In the genomic region with DNA sequence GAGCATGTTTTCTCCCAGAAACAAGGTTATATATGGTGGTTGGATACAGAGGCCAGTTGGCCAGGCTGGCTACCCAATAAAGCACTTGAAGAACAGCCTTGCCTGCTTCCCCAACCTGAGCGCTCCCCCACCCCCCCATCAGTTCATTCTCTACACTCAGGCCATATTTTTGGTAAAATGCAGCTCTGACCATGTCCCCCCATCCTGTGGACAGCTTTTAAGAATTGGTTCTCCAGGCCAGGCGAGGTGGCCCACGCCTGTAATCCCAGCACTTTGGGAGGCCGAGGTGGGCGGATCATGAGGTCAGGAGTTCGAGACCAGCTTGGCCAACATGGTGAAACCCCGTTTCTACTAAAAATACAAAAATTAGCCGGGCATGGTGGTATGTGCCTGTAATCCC, we compare ENCODE assay signal across 13 cellular contexts. TPM values are rescaled to one million over a fixed set of nuclear protein-coding genes. Genes with fewer than 3 reads are reported as not detected.
DNase-seq lines count a peak whose midpoint lies in the region; ATAC-seq, FAIRE-seq and TF ChIP-seq lines count a peak whose summit lies in the region.
"Not testable (repeated sequence)": the region's sequence is repeated elsewhere in the genome, so short reads cannot be mapped to it uniquely, and the experiment has no call there.
"Had no signal": no experiment of that assay in that cellular context is flagged by ENCODE, and none has a peak within 500 bp of the region (broad histone marks: within the 10 kb centered on the region; RNA-seq: fewer than 3 reads in every experiment).

No MANE protein-coding gene starts in this region.

- peak; percentile 11 for DNase-seq in Right ventricle myocardium inferior (ENCODE audit: missing footprints)
- DNase-seq in HepG2 (ENCODE audit: low spot score); tibial nerve (ENCODE audit: low spot score in 2 of 2): not testable (repeated sequence)

- H3K4me3 ChIP-seq in ACC112 (ENCODE audit: low read depth, low read length); HepG2 (replicated peaks in 1 of 3; ENCODE audit: insufficient read depth in 1 of 3, low read depth in 2 of 3, low read length in 3 of 3); neutrophil (ENCODE audit: low read depth in 1 of 2, low read length in 1 of 2); skeletal muscle tissue (ENCODE audit: low read length in 3 of 3); tibial nerve: not testable (repeated sequence)

- not testable (repeated sequence) for TF ChIP-seq EP300 in HepG2 (IDR thresholded peaks at IDR 0.05; ENCODE audit: low read depth in 2 of 2, low read length in 2 of 2); HepG2 (CRISPR knock-in tag; IDR thresholded peaks at IDR 0.05; ENCODE audit: borderline replicate concordance); tibial nerve (IDR thresholded peaks at IDR 0.05)

- not testable (repeated sequence) for H3K36me3 Mint-ChIP-seq in activated naive CD8-positive, alpha-beta T cell; dendritic cell treated with granulocyte-macrophage colony-stimulating factor and Interleukin-4, amounts not matched to agents 40 ng/mL and 50 ng/mL, for 4 days (ENCODE audit: low read depth)

- H3K4me1 Mint-ChIP-seq in activated naive CD8-positive, alpha-beta T cell (ENCODE audit: low read depth), result peaks cover 29% of the 10 kb centered on the region
- H3K4me1 Mint-ChIP-seq in dendritic cell treated with granulocyte-macrophage colony-stimulating factor and Interleukin-4, amounts not matched to agents 40 ng/mL and 50 ng/mL, for 4 days (ENCODE audit: low read depth), result peaks cover 73% of the 10 kb centered on the region

- peaks cover 16% of the 10 kb centered on the region; the same call in 1 of the 2 replicates for H3K36me3 ChIP-seq in ACC112 (ENCODE audit: insufficient read depth, low read length)
- H3K36me3 ChIP-seq in HepG2 (replicated peaks in 1 of 2; ENCODE audit: control insufficient read depth in 1 of 2, insufficient read depth in 2 of 2, low read length in 2 of 2), result peaks cover 11 to 22% of the 10 kb centered on the region in 2 experiments
- peaks cover 86% of the 10 kb centered on the region for H3K36me3 ChIP-seq in neutrophil
- peaks cover 36 to 48% (median 44%) of the 10 kb centered on the region in 3 donors for H3K36me3 ChIP-seq in skeletal muscle tissue (ENCODE audit: control insufficient read depth in 3 of 3, insufficient read depth in 3 of 3, low read length in 3 of 3)
- peaks cover 0 to 36% (median 12%) of the 10 kb centered on the region in 3 donors for H3K36me3 ChIP-seq in tibial nerve

- not testable (repeated sequence) for H3K27me3 Mint-ChIP-seq in activated naive CD8-positive, alpha-beta T cell; dendritic cell treated with granulocyte-macrophage colony-stimulating factor and Interleukin-4, amounts not matched to agents 40 ng/mL and 50 ng/mL, for 4 days

- not testable (repeated sequence) for H3K4me2 ChIP-seq in HepG2 (ENCODE audit: low read depth, low read length)

- not testable (repeated sequence) for H4K20me1 ChIP-seq in HepG2 (ENCODE audit: insufficient read depth, low read length)

- peak overlapping the region; percentile 84 for H3K27ac ChIP-seq in ACC112 (ENCODE audit: low read depth, low read length)
- peak overlapping the region; percentile 82 for H3K27ac ChIP-seq in HepG2 (ENCODE audit: extremely low read length, insufficient read depth, low read length)
- H3K27ac ChIP-seq in neutrophil, result peak overlapping the region; percentile 51
- peak overlapping the region; percentile 83 for H3K27ac ChIP-seq in skeletal muscle tissue (ENCODE audit: low read depth, low read length)
- H3K27ac ChIP-seq in tibial nerve, result peak overlapping the region; percentile 46 to 92 (median 82)

- POLR2A ChIA-PET in HepG2 (lab: Yijun Ruan, JAX), result interaction anchor here (1.3 to 3.3 kb wide), 5 partner anchors 8 to 129 kb away, joined by 5 to 15 read pairs (median 8); a partner anchor contains a TSS

- not testable (repeated sequence) for H3K9me3 Mint-ChIP-seq in activated naive CD8-positive, alpha-beta T cell (ENCODE audit: low read depth); dendritic cell treated with granulocyte-macrophage colony-stimulating factor and Interleukin-4, amounts not matched to agents 40 ng/mL and 50 ng/mL, for 4 days

- not testable (repeated sequence) for H3K27me3 ChIP-seq in ACC112 (ENCODE audit: insufficient read depth, low read length); HepG2 (ENCODE audit: control insufficient read depth in 1 of 2, insufficient read depth in 2 of 2, low read length in 2 of 2); neutrophil; skeletal muscle tissue (ENCODE audit: control insufficient read depth in 3 of 3, insufficient read depth in 3 of 3, low read length in 3 of 3); tibial nerve

- FAIRE-seq in HepG2 (lab: Jason Lieb, UNC), result not testable (repeated sequence)

- not testable (repeated sequence) for H3K9ac ChIP-seq in HepG2 (ENCODE audit: insufficient read depth, low read depth, low read length); skeletal muscle tissue (ENCODE audit: low read depth in 1 of 3, low read length in 3 of 3)

- in situ Hi-C loops in HepG2 (cut with HindIII; ENCODE audit: extremely low pct_ligation_motif_present, low pct_unique_long_range_greater_than_20kb), result loop anchor here (25.0 kb wide), 1 partner anchor 520 kb away; a partner anchor contains a TSS

- not testable (repeated sequence) for TF ChIP-seq RAD21 in HepG2 (CRISPR knock-in tag; IDR thresholded peaks at IDR 0.05)

- intact Hi-C loops in dendritic cell treated with granulocyte-macrophage colony-stimulating factor and Interleukin-4, amounts not matched to agents 40 ng/mL and 50 ng/mL, for 4 days (cut with micrococcal nuclease); HepG2 (cut with micrococcal nuclease; ENCODE audit: unreplicated experiment): not testable (repeated sequence)
- intact Hi-C loops in Right ventricle myocardium inferior (cut with DNase I), result loop anchor here (10.0 kb wide), 1 partner anchor 512 kb away; a partner anchor contains a TSS

- H3K4me3 Mint-ChIP-seq in activated naive CD8-positive, alpha-beta T cell; dendritic cell treated with granulocyte-macrophage colony-stimulating factor and Interleukin-4, amounts not matched to agents 40 ng/mL and 50 ng/mL, for 4 days: not testable (repeated sequence)

- H3K4me1 ChIP-seq in ACC112 (ENCODE audit: control insufficient read depth, insufficient read depth, low read length, unreplicated experiment) (peaks cover 48% of the 10 kb centered on the region), HepG2 (ENCODE audit: insufficient read depth, low read length) (peaks cover 66% of the 10 kb centered on the region), neutrophil (ENCODE audit: control insufficient read depth in 1 of 2, insufficient read depth in 1 of 2, low read depth in 1 of 2, low read length in 1 of 2) (peaks cover 15 to 25% of the 10 kb centered on the region in 2 experiments), skeletal muscle tissue (ENCODE audit: control insufficient read depth in 3 of 3, insufficient read depth in 3 of 3, low read length in 3 of 3) (peaks cover 49 to 67% (median 60%) of the 10 kb centered on the region in 3 donors), tibial nerve (peaks cover 4 to 81% (median 34%) of the 10 kb centered on the region in 4 donors)

- not testable (repeated sequence) for BruUV-seq in HepG2 (replicated peaks; lab: Mats Ljungman, UMichigan)

- peak overlapping the region; percentile 41 for H3K27ac Mint-ChIP-seq in activated naive CD8-positive, alpha-beta T cell
- H3K27ac Mint-ChIP-seq in dendritic cell treated with granulocyte-macrophage colony-stimulating factor and Interleukin-4, amounts not matched to agents 40 ng/mL and 50 ng/mL, for 4 days, result peak overlapping the region; percentile 44

- not testable (repeated sequence) for TF ChIP-seq POLR2A in HepG2 (IDR thresholded peaks at IDR 0.05; ENCODE audit: insufficient read depth in 1 of 2, low read depth in 2 of 2, low read length in 2 of 2); tibial nerve (IDR thresholded peaks at IDR 0.05)

- H3K79me2 ChIP-seq in ACC112 (ENCODE audit: control insufficient read depth, insufficient read depth, low read length, unreplicated experiment); HepG2 (ENCODE audit: insufficient read depth, low read length): not testable (repeated sequence)

- not testable (repeated sequence) for TF ChIP-seq CTCF in HepG2 (CRISPR knock-in tag; IDR thresholded peaks at IDR 0.05); neutrophil (IDR thresholded peaks at IDR 0.05); tibial nerve (IDR thresholded peaks at IDR 0.05)

- not testable (repeated sequence) for H3K9me3 ChIP-seq in HepG2 (ENCODE audit: low read length); neutrophil; skeletal muscle tissue (ENCODE audit: control insufficient read depth in 3 of 3, low read length in 3 of 3); tibial nerve

- WGBS in HepG2 (ENCODE audit: low lambda C conversion rate), result 95% methylated on average over 8 of the region's 8 CpGs
- WGBS in tibial nerve, 2 donors, result 87 to 94% methylated on average over 8 of the region's 8 CpGs

- CTCF ChIA-PET in HepG2 (lab: Yijun Ruan, JAX; ENCODE audit: low intra/inter-chr PET ratio, low total read pairs), result not testable (repeated sequence)

- H2AFZ ChIP-seq in ACC112 (ENCODE audit: low read length, unreplicated experiment); HepG2 (ENCODE audit: low read length): not testable (repeated sequence)

- not testable (repeated sequence) for ATAC-seq in Right ventricle myocardium inferior, HepG2

RNA-seq across cellular contexts. Expression of a gene that starts 11.3 kb away (rescaled TPM):
- total RNA-seq in Right ventricle myocardium inferior (75.9 TPM), HepG2 (2016; rRNA removed; fragmentation: Illumina TruSeq; extraction: Trizol) (13.1 and 13.7 TPM in 2 replicates), skeletal muscle tissue (17.7 TPM), tibial nerve (10 to 100 TPM; 57.5 to 96.9 (median 72.7) TPM)
- 4.5 and 5.0 TPM in 2 replicates for total RNA-seq in HepG2 (2016; cell fraction: cytosol; rRNA removed; fragmentation: Illumina TruSeq; extraction: Trizol; ENCODE audit: low read depth)
- 13.1 and 14.8 TPM in 2 replicates for total RNA-seq in HepG2 (2016; cell fraction: insoluble cytoplasmic fraction; rRNA removed; fragmentation: Illumina TruSeq; extraction: Trizol)
- total RNA-seq in HepG2 (2016; cell fraction: membrane; rRNA removed; fragmentation: Illumina TruSeq; extraction: Trizol), result 14.4 and 16.8 TPM in 2 replicates
- 17.7 and 17.8 TPM in 2 replicates for total RNA-seq in HepG2 (2016; cell fraction: nucleus; rRNA removed; fragmentation: Illumina TruSeq; extraction: Trizol)
- polyA plus RNA-seq in HepG2 (2011; rRNA removed), result 9.9 and 10.5 TPM in 2 replicates
- 5.3 and 6.8 TPM in 2 replicates for polyA plus RNA-seq in HepG2 (2011; cell fraction: cytosol; rRNA removed)
- 39.4 and 48.1 TPM in 2 replicates for polyA plus RNA-seq in HepG2 (2011; cell fraction: nucleus; rRNA removed)
- 28.9 and 45.1 TPM in 2 replicates for polyA plus RNA-seq in HepG2 (2012)
- polyA plus RNA-seq in HepG2 (2016; cell fraction: cytosol; fragmentation: Illumina TruSeq; extraction: Trizol; ENCODE audit: low read depth), result 21.1 and 21.6 TPM in 2 replicates
- 42.5 and 68.7 TPM in 2 replicates for polyA plus RNA-seq in HepG2 (2016; cell fraction: insoluble cytoplasmic fraction; fragmentation: Illumina TruSeq; extraction: Trizol; ENCODE audit: low read depth)
- polyA plus RNA-seq in HepG2 (2016; cell fraction: membrane; fragmentation: Illumina TruSeq; extraction: Trizol; ENCODE audit: low read depth), result 38.4 and 41.1 TPM in 2 replicates
- 65.4 and 70.0 TPM in 2 replicates for polyA plus RNA-seq in HepG2 (2016; cell fraction: nucleus; fragmentation: Illumina TruSeq; extraction: Trizol; ENCODE audit: insufficient read depth, low read depth)
- polyA minus RNA-seq in HepG2 (2011; rRNA and poly(A)+ RNA removed; ENCODE audit: low replicate concordance), result 21.6 and 35.6 TPM in 2 replicates
- 17.9 and 21.7 TPM in 2 replicates for polyA minus RNA-seq in HepG2 (2011; cell fraction: cytosol; rRNA and poly(A)+ RNA removed)
- polyA minus RNA-seq in HepG2 (2011; cell fraction: nucleus; rRNA and poly(A)+ RNA removed), result 22.5 and 32.2 TPM in 2 replicates

RNA-seq across cellular contexts. Expression of a gene that starts 16.2 kb away (rescaled TPM):
- total RNA-seq in Right ventricle myocardium inferior (not detected), HepG2 (2016; rRNA removed; fragmentation: Illumina TruSeq; extraction: Trizol) (7.7 and 17.1 TPM in 2 replicates), skeletal muscle tissue (0.52 TPM), tibial nerve (1 to 10 TPM in 1 of 4 donors, under 1 TPM in 1, not detected in 2; 0.87 to 3.6 TPM)
- 2.7 and 3.2 TPM in 2 replicates for total RNA-seq in HepG2 (2016; cell fraction: cytosol; rRNA removed; fragmentation: Illumina TruSeq; extraction: Trizol; ENCODE audit: low read depth)
- total RNA-seq in HepG2 (2016; cell fraction: insoluble cytoplasmic fraction; rRNA removed; fragmentation: Illumina TruSeq; extraction: Trizol), result 7.0 and 14.9 TPM in 2 replicates
- 5.7 and 6.3 TPM in 2 replicates for total RNA-seq in HepG2 (2016; cell fraction: membrane; rRNA removed; fragmentation: Illumina TruSeq; extraction: Trizol)
- 14.0 and 17.5 TPM in 2 replicates for total RNA-seq in HepG2 (2016; cell fraction: nucleus; rRNA removed; fragmentation: Illumina TruSeq; extraction: Trizol)
- 4.6 and 8.1 TPM in 2 replicates for polyA plus RNA-seq in HepG2 (2011; rRNA removed)
- polyA plus RNA-seq in HepG2 (2011; cell fraction: cytosol; rRNA removed), result 4.3 and 5.5 TPM in 2 replicates
- 9.8 and 14.1 TPM in 2 replicates for polyA plus RNA-seq in HepG2 (2011; cell fraction: nucleus; rRNA removed)
- 4.8 and 5.8 TPM in 2 replicates for polyA plus RNA-seq in HepG2 (2012)
- polyA plus RNA-seq in HepG2 (2016; cell fraction: cytosol; fragmentation: Illumina TruSeq; extraction: Trizol; ENCODE audit: low read depth), result 1.9 and 2.5 TPM in 2 replicates
- 4.8 and 8.3 TPM in 2 replicates for polyA plus RNA-seq in HepG2 (2016; cell fraction: insoluble cytoplasmic fraction; fragmentation: Illumina TruSeq; extraction: Trizol; ENCODE audit: low read depth)
- 2.9 and 3.6 TPM in 2 replicates for polyA plus RNA-seq in HepG2 (2016; cell fraction: membrane; fragmentation: Illumina TruSeq; extraction: Trizol; ENCODE audit: low read depth)
- polyA plus RNA-seq in HepG2 (2016; cell fraction: nucleus; fragmentation: Illumina TruSeq; extraction: Trizol; ENCODE audit: insufficient read depth, low read depth), result 17.9 and 25.7 TPM in 2 replicates
- 0.07 and 13.9 TPM in 2 replicates for polyA minus RNA-seq in HepG2 (2011; rRNA and poly(A)+ RNA removed; ENCODE audit: low replicate concordance)
- 4.2 and 4.4 TPM in 2 replicates for polyA minus RNA-seq in HepG2 (2011; cell fraction: cytosol; rRNA and poly(A)+ RNA removed)
- polyA minus RNA-seq in HepG2 (2011; cell fraction: nucleus; rRNA and poly(A)+ RNA removed), result 8.0 and 8.8 TPM in 2 replicates

RNA-seq across cellular contexts. Expression of a gene that starts 29.9 kb away (rescaled TPM):
- 0.73 TPM for total RNA-seq in Right ventricle myocardium inferior
- total RNA-seq in HepG2 (2016; rRNA removed; fragmentation: Illumina TruSeq; extraction: Trizol), result 0.07 TPM in 1 of 2 replicates, not detected in the other
- not detected in 2 replicates for total RNA-seq in HepG2 (2016; cell fraction: cytosol; rRNA removed; fragmentation: Illumina TruSeq; extraction: Trizol; ENCODE audit: low read depth)
- total RNA-seq in HepG2 (2016; cell fraction: insoluble cytoplasmic fraction; rRNA removed; fragmentation: Illumina TruSeq; extraction: Trizol), result 0.15 TPM in 1 of 2 replicates, not detected in the other
- total RNA-seq in HepG2 (2016; cell fraction: membrane; rRNA removed; fragmentation: Illumina TruSeq; extraction: Trizol), result not detected in 2 replicates
- not detected in 2 replicates for total RNA-seq in HepG2 (2016; cell fraction: nucleus; rRNA removed; fragmentation: Illumina TruSeq; extraction: Trizol)
- polyA plus RNA-seq in HepG2 (2011; rRNA removed), result not detected in 2 replicates
- polyA plus RNA-seq in HepG2 (2011; cell fraction: cytosol; rRNA removed), result not detected in 2 replicates
- polyA plus RNA-seq in HepG2 (2011; cell fraction: nucleus; rRNA removed), result not detected in 2 replicates
- polyA plus RNA-seq in HepG2 (2012), result not detected in 2 replicates
- not detected in 2 replicates for polyA plus RNA-seq in HepG2 (2016; cell fraction: cytosol; fragmentation: Illumina TruSeq; extraction: Trizol; ENCODE audit: low read depth)
- not detected in 2 replicates for polyA plus RNA-seq in HepG2 (2016; cell fraction: insoluble cytoplasmic fraction; fragmentation: Illumina TruSeq; extraction: Trizol; ENCODE audit: low read depth)
- not detected in 2 replicates for polyA plus RNA-seq in HepG2 (2016; cell fraction: membrane; fragmentation: Illumina TruSeq; extraction: Trizol; ENCODE audit: low read depth)
- not detected in 2 replicates for polyA plus RNA-seq in HepG2 (2016; cell fraction: nucleus; fragmentation: Illumina TruSeq; extraction: Trizol; ENCODE audit: insufficient read depth, low read depth)
- polyA minus RNA-seq in HepG2 (2011; rRNA and poly(A)+ RNA removed; ENCODE audit: low replicate concordance), result 0.54 TPM in 1 of 2 replicates, not detected in the other
- not detected in 2 replicates for polyA minus RNA-seq in HepG2 (2011; cell fraction: cytosol; rRNA and poly(A)+ RNA removed)
- not detected in 2 replicates for polyA minus RNA-seq in HepG2 (2011; cell fraction: nucleus; rRNA and poly(A)+ RNA removed)
- total RNA-seq in skeletal muscle tissue, result 1.0 TPM
- 1 to 10 TPM; 1.2 to 9.0 (median 1.5) TPM for total RNA-seq in tibial nerve

RNA-seq across cellular contexts. Expression of a gene that starts 50.8 kb away (rescaled TPM):
- total RNA-seq in Right ventricle myocardium inferior, result not detected
- not detected in 2 replicates for total RNA-seq in HepG2 (2016; rRNA removed; fragmentation: Illumina TruSeq; extraction: Trizol)
- not detected in 2 replicates for total RNA-seq in HepG2 (2016; cell fraction: cytosol; rRNA removed; fragmentation: Illumina TruSeq; extraction: Trizol; ENCODE audit: low read depth)
- total RNA-seq in HepG2 (2016; cell fraction: insoluble cytoplasmic fraction; rRNA removed; fragmentation: Illumina TruSeq; extraction: Trizol), result not detected in 2 replicates
- not detected in 2 replicates for total RNA-seq in HepG2 (2016; cell fraction: membrane; rRNA removed; fragmentation: Illumina TruSeq; extraction: Trizol)
- total RNA-seq in HepG2 (2016; cell fraction: nucleus; rRNA removed; fragmentation: Illumina TruSeq; extraction: Trizol), result not detected in 2 replicates
- not detected in 2 replicates for polyA plus RNA-seq in HepG2 (2011; rRNA removed)
- polyA plus RNA-seq in HepG2 (2011; cell fraction: cytosol; rRNA removed), result not detected in 2 replicates
- polyA plus RNA-seq in HepG2 (2011; cell fraction: nucleus; rRNA removed), result not detected in 2 replicates
- not detected in 2 replicates for polyA plus RNA-seq in HepG2 (2012)
- polyA plus RNA-seq in HepG2 (2016; cell fraction: cytosol; fragmentation: Illumina TruSeq; extraction: Trizol; ENCODE audit: low read depth), result not detected in 2 replicates
- polyA plus RNA-seq in HepG2 (2016; cell fraction: insoluble cytoplasmic fraction; fragmentation: Illumina TruSeq; extraction: Trizol; ENCODE audit: low read depth), result not detected in 2 replicates
- not detected in 2 replicates for polyA plus RNA-seq in HepG2 (2016; cell fraction: membrane; fragmentation: Illumina TruSeq; extraction: Trizol; ENCODE audit: low read depth)
- not detected in 2 replicates for polyA plus RNA-seq in HepG2 (2016; cell fraction: nucleus; fragmentation: Illumina TruSeq; extraction: Trizol; ENCODE audit: insufficient read depth, low read depth)
- not detected in 2 replicates for polyA minus RNA-seq in HepG2 (2011; rRNA and poly(A)+ RNA removed; ENCODE audit: low replicate concordance)
- polyA minus RNA-seq in HepG2 (2011; cell fraction: cytosol; rRNA and poly(A)+ RNA removed), result not detected in 2 replicates
- polyA minus RNA-seq in HepG2 (2011; cell fraction: nucleus; rRNA and poly(A)+ RNA removed), result not detected in 2 replicates
- total RNA-seq in skeletal muscle tissue, result not detected
- not detected for total RNA-seq in tibial nerve
- total RNA-seq: Calu3, cerebellum, PC-3, renal cortical epithelial cell had no signal
- polyA plus RNA-seq: CD14-positive monocyte had no signal
